In the genomic region with DNA sequence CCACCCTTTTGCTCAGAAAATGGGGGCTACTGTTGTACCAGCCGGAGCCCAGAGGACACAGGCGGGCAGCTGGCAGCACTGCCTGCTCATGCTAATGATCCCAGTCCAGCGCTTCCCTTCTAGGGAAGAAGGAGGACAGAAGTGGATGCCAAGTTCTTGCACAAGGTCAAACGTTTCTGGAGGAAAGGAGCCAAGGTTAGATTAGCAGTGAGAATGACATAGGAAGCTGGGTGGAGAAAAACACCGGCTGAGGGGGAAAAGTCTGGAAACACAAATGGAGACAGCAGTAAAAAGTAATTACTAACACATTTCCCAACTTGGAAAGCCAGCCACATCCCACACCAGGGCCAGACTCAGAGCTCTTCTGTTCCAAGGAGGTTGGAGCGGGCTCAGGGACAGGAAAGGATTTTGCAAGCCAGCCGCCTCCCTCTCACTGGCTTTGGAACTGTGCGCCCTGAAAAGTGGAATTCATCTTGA, we compare ENCODE assay signal across 11 cellular contexts.
DNase-seq lines count a peak whose midpoint lies in the region; ATAC-seq and TF ChIP-seq lines count a peak whose summit lies in the region.
"Had no signal": no experiment of that assay in that cellular context is flagged by ENCODE, and none has a peak within 500 bp of the region (broad histone marks: within the 10 kb centered on the region; RNA-seq: fewer than 3 reads in every experiment).

No MANE protein-coding gene starts in this region.

- no peak for TF ChIP-seq POLR2A in esophagus squamous epithelium (IDR thresholded peaks at IDR 0.05)

- intact Hi-C loops in esophagus squamous epithelium (cut with DNase I), result no loop called here

- WGBS in esophagus squamous epithelium, 2 donors, result 37% methylated on average over 7 of the region's 8 CpGs

- H3K9me3 ChIP-seq in MG63 (no peaks in the 10 kb centered on the region), esophagus squamous epithelium (no peaks in the 10 kb centered on the region)

- no peak for ATAC-seq in HG02678 (IDR thresholded peaks at IDR 0.05; ENCODE audit: unreplicated experiment)
- ATAC-seq in HG03571 (IDR thresholded peaks at IDR 0.05; ENCODE audit: unreplicated experiment), result no peak
- ATAC-seq: activated CD8-positive, alpha-beta memory T cell treated with anti-CD3 and anti-CD28 coated beads, Interleukin-2, amount 10 ng/mL, durations not matched to agents 7 days and 5 days had no signal

- peak overlapping the region; percentile 18 to 84 (median 71) for H3K27ac ChIP-seq in esophagus squamous epithelium
- peak overlapping the region; percentile 70 for H3K27ac ChIP-seq in temporal lobe (ENCODE audit: low read depth, low read length)
- H3K27ac ChIP-seq: epithelial cell of prostate had no signal

- H3K36me3 ChIP-seq in MG63, result no peaks in the 10 kb centered on the region
- no peaks in the 10 kb centered on the region for H3K36me3 ChIP-seq in esophagus squamous epithelium

- H3K4me3 ChIP-seq in MG63 (peak overlapping the region; percentile 22), esophagus squamous epithelium (peak overlapping the region in 3 of 4 donors; percentile 1 to 42 (median 19))

- DNase-seq in MG63 (peak; percentile 86), esophagus squamous epithelium (lab: John Stamatoyannopoulos, UW) (peak; percentile 3), mucosa of gallbladder (ENCODE audit: low spot score) (peak; percentile 59), GM19238 (ENCODE audit: insufficient read length, low spot score) (no peak)
- no peak for DNase-seq in stimulated activated naive CD4-positive, alpha-beta T cell treated with Interleukin-2 at 50 U/mL for 16 hours (lab: John Stamatoyannopoulos, UW)
- DNase-seq: activated CD8-positive, alpha-beta memory T cell treated with anti-CD3 and anti-CD28 coated beads, Interleukin-2, amount 10 ng/mL, durations not matched to agents 7 days and 5 days; GF-D8 had no signal

- H3K27me3 ChIP-seq in MG63 (no peaks in the 10 kb centered on the region), esophagus squamous epithelium (no peaks in the 10 kb centered on the region)

- peaks cover 5 to 25% (median 8%) of the 10 kb centered on the region in 3 donors for H3K4me1 ChIP-seq in esophagus squamous epithelium

- TF ChIP-seq CTCF in esophagus squamous epithelium (IDR thresholded peaks at IDR 0.05), result no peak

Comparison
In these comparisons a context has a peak if more than half of its experiments do, and no peak if none do; other contexts are left out.
1. DNase-seq: peak in MG63 (single experiment), esophagus squamous epithelium (single experiment) and mucosa of gallbladder (single experiment); none in GM19238 (single experiment) and stimulated activated naive CD4-positive, alpha-beta T cell treated with Interleukin-2 at 50 U/mL for 16 hours (single experiment).